In genomic region chr10:28125701-28126100, GRCh38 we compare ENCODE assay signal across 20 cellular contexts.
DNase-seq lines count a peak whose midpoint lies in the region; ATAC-seq and TF ChIP-seq lines count a peak whose summit lies in the region.
"Had no signal": no experiment of that assay in that cellular context is flagged by ENCODE, and none has a peak within 500 bp of the region (broad histone marks: within the 10 kb centered on the region; RNA-seq: fewer than 3 reads in every experiment).

No MANE protein-coding gene starts in this region.

- DNase-seq in GM04504 (ENCODE audit: low read depth), result peak; percentile 62
- DNase-seq in amniotic epithelial cell (ENCODE audit: low read depth), result peak; percentile 77
- peak; percentile 24 for DNase-seq in fibroblast of pulmonary artery (ENCODE audit: low read depth)
- DNase-seq in stromal cell of bone marrow (ENCODE audit: low read depth), result peak; percentile 43
- no peak for DNase-seq in GM19238 (ENCODE audit: insufficient read length, low spot score)
- DNase-seq in RPMI8226, result no peak
- DNase-seq: activated CD4-positive, alpha-beta memory T cell treated with anti-CD3 and anti-CD28 coated beads, Interleukin-2, amount 10 ng/mL, durations not matched to agents 7 days and 5 days; activated T-cell treated with anti-CD3 and anti-CD28 coated beads, Interleukin-2, amount 50 U/mL, for 4 hours; CD4-positive, CD25-positive, alpha-beta regulatory T cell; central memory CD4-positive, alpha-beta T cell; heart left ventricle; islet precursor cell; NCI-H1930; SIG-M5; spleen; thyroid gland; WERI-Rb-1 had no signal

- H3K4me3 ChIP-seq in fibroblast of pulmonary artery (replicated peaks; ENCODE audit: low read depth, low read length), result no peak overlapping the region
- H3K4me3 ChIP-seq: heart left ventricle, spleen, thyroid gland had no signal

- no peak for ATAC-seq in GM19035 (IDR thresholded peaks at IDR 0.05; ENCODE audit: unreplicated experiment)
- ATAC-seq in GM19463 (IDR thresholded peaks at IDR 0.05; ENCODE audit: unreplicated experiment), result no peak
- ATAC-seq: activated T-cell treated with anti-CD3 and anti-CD28 coated beads, Interleukin-2, amount 50 U/mL, for 4 hours; heart left ventricle; natural killer cell treated with Interleukin-12 subunit alpha and Interleukin-12 subunit beta and Interleukin-15 and Interleukin-18, amount 100 ng/mL, for 72 hours had no signal

- no peak for TF ChIP-seq CTCF in fibroblast of pulmonary artery (IDR thresholded peaks at IDR 0.05; ENCODE audit: low read length, missing control alignments)

Comparison
In these comparisons a context has a peak if more than half of its experiments do, and no peak if none do; other contexts are left out.
1. DNase-seq: peak in GM04504 (single experiment), amniotic epithelial cell (single experiment), fibroblast of pulmonary artery (single experiment) and stromal cell of bone marrow (single experiment); none in GM19238 (single experiment) and RPMI8226 (single experiment).